ENCODE assay signal across 8 cellular contexts in the genomic region with DNA sequence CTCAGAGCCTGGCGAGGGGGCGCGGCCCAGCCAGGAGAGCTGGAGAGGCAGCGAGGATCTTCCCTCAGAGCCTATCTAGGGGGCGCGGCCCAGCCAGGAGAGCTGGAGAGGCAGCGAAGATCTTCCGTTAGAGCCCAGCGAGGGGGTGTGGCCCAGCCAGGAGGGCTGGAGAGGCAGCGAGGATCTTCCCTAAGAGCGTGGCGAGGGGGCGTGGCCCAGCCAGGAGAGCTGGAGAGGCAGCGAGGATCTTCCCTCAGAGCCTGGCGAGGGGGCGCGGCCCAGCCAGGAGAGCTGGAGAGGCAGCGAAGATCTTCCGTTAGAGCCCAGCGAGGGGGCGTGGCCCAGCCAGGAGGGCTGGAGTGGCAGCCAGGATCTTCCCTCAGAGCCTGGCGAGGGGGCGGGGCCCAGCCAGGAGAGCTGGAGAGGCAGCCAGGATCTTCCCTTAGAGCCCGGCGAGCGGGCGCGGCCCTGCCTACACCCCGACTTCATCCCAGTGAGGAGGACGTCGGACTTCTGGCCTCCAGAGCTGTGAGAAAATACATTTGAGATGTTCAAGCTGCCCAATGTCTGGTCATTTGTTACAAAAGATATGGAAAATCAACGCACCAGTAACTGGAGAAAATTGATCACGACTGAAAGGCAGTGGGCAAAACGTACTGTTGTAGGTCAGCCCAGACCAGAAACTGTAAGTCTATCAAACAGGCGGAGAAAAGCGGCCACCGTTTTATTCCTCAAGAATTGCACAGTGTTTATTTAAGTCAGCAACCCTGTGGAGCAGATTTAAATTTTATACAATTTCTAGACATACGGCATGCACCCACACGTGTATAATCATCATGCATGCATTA.
DNase-seq lines count a peak whose midpoint lies in the region; ATAC-seq lines count a peak whose summit lies in the region.

No MANE protein-coding gene starts in this region.

- no peaks in the 10 kb centered on the region for H3K36me3 ChIP-seq in iPS-15b (ENCODE audit: control insufficient read depth, insufficient read depth, low read length)

- DNase-seq in M059J (ENCODE audit: low read depth) = peak; percentile 95
- peak; percentile 95 for DNase-seq in SW480 (ENCODE audit: low spot score)
- DNase-seq in T47D (ENCODE audit: low read depth in 1 of 2, low spot score in 1 of 2) = peak; percentile 16 to 95
- DNase-seq in sciatic nerve (ENCODE audit: low spot score) = peak; percentile 95
- no peak for DNase-seq in GM19238 (ENCODE audit: insufficient read length, low spot score)

- H3K27me3 ChIP-seq in iPS-15b (ENCODE audit: control insufficient read depth, insufficient read depth, low read length) = no peaks in the 10 kb centered on the region

- peaks cover 7% of the 10 kb centered on the region for H3K4me1 ChIP-seq in iPS-15b (ENCODE audit: control insufficient read depth, insufficient read depth, low read length)

- intact Hi-C loops in sciatic nerve (cut with DNase I) = no loop called here

- no peak overlapping the region for H3K9ac ChIP-seq in iPS-15b (ENCODE audit: low read depth, low read length)

- in situ Hi-C loops in T47D (cut with HindIII; ENCODE audit: low pct_unique_long_range_greater_than_20kb, low sequenced_read_pairs) = no loop called here

- ATAC-seq in GM18511 (IDR thresholded peaks at IDR 0.05; ENCODE audit: unreplicated experiment) (peak; percentile 63), sciatic nerve (peak; percentile 85), HG02763 (IDR thresholded peaks at IDR 0.05; ENCODE audit: unreplicated experiment) (no peak)

- H3K9me3 ChIP-seq in iPS-15b (ENCODE audit: control insufficient read depth, insufficient read depth, low read length) = no peaks in the 10 kb centered on the region

- peak overlapping the region; percentile 63 for H3K4me3 ChIP-seq in iPS-15b (ENCODE audit: low read depth, low read length)
